Comparison of ENCODE assay signal across 16 cellular contexts in the genomic region with DNA sequence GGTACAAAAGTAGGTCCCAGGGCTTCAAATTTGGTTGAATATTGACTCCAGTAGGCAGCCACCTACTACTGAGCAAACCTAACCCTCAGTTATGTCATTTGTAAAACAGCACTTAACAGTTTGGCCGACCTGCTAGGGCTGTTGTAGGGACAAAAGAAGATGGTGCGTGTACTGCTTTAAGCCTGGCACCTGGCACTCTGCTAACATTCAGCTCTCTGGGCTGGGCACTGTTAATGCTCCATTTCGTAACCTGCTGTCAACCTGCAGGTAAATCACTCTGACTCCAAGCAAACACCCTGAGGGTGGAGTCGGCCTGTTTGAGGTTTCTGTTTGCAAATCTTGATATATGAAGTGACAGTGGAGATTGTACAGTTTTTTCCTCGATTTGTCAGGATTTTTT. TPM values are rescaled to one million over a fixed set of nuclear protein-coding genes. Genes with fewer than 3 reads are reported as not detected.
DNase-seq lines count a peak whose midpoint lies in the region; TF ChIP-seq lines count a peak whose summit lies in the region.
"Had no signal": no experiment of that assay in that cellular context is flagged by ENCODE, and none has a peak within 500 bp of the region (broad histone marks: within the 10 kb centered on the region; RNA-seq: fewer than 3 reads in every experiment).

No MANE protein-coding gene starts in this region.

- intact Hi-C loops in esophagus squamous epithelium (cut with DNase I), result no loop called here
- intact Hi-C loops in activated T-helper 1 cell treated with anti-CD3 and anti-CD28 coated beads, Interleukin-12 subunit alpha, Interleukin-12 subunit beta, Interleukin-2, Interleukin-4 antibody, amounts not matched to agents 30 ng/mL and 10 ng/mL and 1 ng/mL, durations not matched to agents 14 hours and 24 hours and 36 hours (cut with micrococcal nuclease), result loop anchor here (10.0 kb wide), 1 partner anchor 402 kb away; the partner anchor contains the start of genes MEPCE and ZCWPW1

- TF ChIP-seq CTCF in esophagus squamous epithelium (IDR thresholded peaks at IDR 0.05) (no peak), progenitor cell of endocrine pancreas (IDR thresholded peaks at IDR 0.05; ENCODE audit: unreplicated experiment) (no peak)

- H3K9me3 ChIP-seq in HUES6 (ENCODE audit: control insufficient read depth, insufficient read depth, low read depth, low read length) (no peaks in the 10 kb centered on the region), esophagus squamous epithelium (no peaks in the 10 kb centered on the region)
- H3K9me3 ChIP-seq: BLaER1 had no signal

- H3K27me3 ChIP-seq in HUES6 (ENCODE audit: control insufficient read depth, insufficient read depth, low read length) (no peaks in the 10 kb centered on the region), esophagus squamous epithelium (no peaks in the 10 kb centered on the region)
- H3K27me3 ChIP-seq: BLaER1 had no signal

- H3K27ac Mint-ChIP-seq in progenitor cell of endocrine pancreas, result peak overlapping the region; percentile 60
- no peak overlapping the region for H3K27ac Mint-ChIP-seq in activated CD4-positive, alpha-beta memory T cell treated with anti-CD3 and anti-CD28 coated beads, Interleukin-2, amount 10 ng/mL, durations not matched to agents 7 days and 5 days
- no peak overlapping the region for H3K27ac Mint-ChIP-seq in activated T-helper 1 cell treated with anti-CD3 and anti-CD28 coated beads, Interleukin-12 subunit alpha, Interleukin-12 subunit beta, Interleukin-2, Interleukin-4 antibody, amounts not matched to agents 30 ng/mL and 10 ng/mL and 1 ng/mL, durations not matched to agents 14 hours and 24 hours and 36 hours
- H3K27ac Mint-ChIP-seq: GM23338 had no signal

- POLR2A ChIA-PET in activated CD4-positive, alpha-beta memory T cell treated with anti-CD3 and anti-CD28 coated beads, Interleukin-2, amount 10 ng/mL, durations not matched to agents 7 days and 5 days (lab: Charles Lee), result interaction anchor here (1.2 kb wide), 1 partner anchor 65 kb away, joined by 3 read pairs; no protein-coding TSS in a partner anchor

- no peak for TF ChIP-seq POLR2A in esophagus squamous epithelium (IDR thresholded peaks at IDR 0.05)

- H3K27me3 Mint-ChIP-seq in progenitor cell of endocrine pancreas, result no peaks in the 10 kb centered on the region
- no peaks in the 10 kb centered on the region for H3K27me3 Mint-ChIP-seq in activated CD4-positive, alpha-beta memory T cell treated with anti-CD3 and anti-CD28 coated beads, Interleukin-2, amount 10 ng/mL, durations not matched to agents 7 days and 5 days
- no peaks in the 10 kb centered on the region for H3K27me3 Mint-ChIP-seq in activated T-helper 1 cell treated with anti-CD3 and anti-CD28 coated beads, Interleukin-12 subunit alpha, Interleukin-12 subunit beta, Interleukin-2, Interleukin-4 antibody, amounts not matched to agents 30 ng/mL and 10 ng/mL and 1 ng/mL, durations not matched to agents 14 hours and 24 hours and 36 hours (ENCODE audit: insufficient read depth)

- peaks cover 27% of the 10 kb centered on the region for H3K4me1 Mint-ChIP-seq in progenitor cell of endocrine pancreas (ENCODE audit: low read depth)
- peaks cover 40% of the 10 kb centered on the region for H3K4me1 Mint-ChIP-seq in activated CD4-positive, alpha-beta memory T cell treated with anti-CD3 and anti-CD28 coated beads, Interleukin-2, amount 10 ng/mL, durations not matched to agents 7 days and 5 days
- peaks cover 60% of the 10 kb centered on the region for H3K4me1 Mint-ChIP-seq in activated T-helper 1 cell treated with anti-CD3 and anti-CD28 coated beads, Interleukin-12 subunit alpha, Interleukin-12 subunit beta, Interleukin-2, Interleukin-4 antibody, amounts not matched to agents 30 ng/mL and 10 ng/mL and 1 ng/mL, durations not matched to agents 14 hours and 24 hours and 36 hours (ENCODE audit: low read depth)

- no peaks in the 10 kb centered on the region for H3K9me3 Mint-ChIP-seq in progenitor cell of endocrine pancreas (ENCODE audit: low read depth)
- H3K9me3 Mint-ChIP-seq in activated CD4-positive, alpha-beta memory T cell treated with anti-CD3 and anti-CD28 coated beads, Interleukin-2, amount 10 ng/mL, durations not matched to agents 7 days and 5 days, result no peaks in the 10 kb centered on the region
- H3K9me3 Mint-ChIP-seq in activated T-helper 1 cell treated with anti-CD3 and anti-CD28 coated beads, Interleukin-12 subunit alpha, Interleukin-12 subunit beta, Interleukin-2, Interleukin-4 antibody, amounts not matched to agents 30 ng/mL and 10 ng/mL and 1 ng/mL, durations not matched to agents 14 hours and 24 hours and 36 hours, result no peaks in the 10 kb centered on the region
- H3K9me3 Mint-ChIP-seq: GM23338 had no signal

- no peak overlapping the region for H3K4me3 Mint-ChIP-seq in progenitor cell of endocrine pancreas (ENCODE audit: low read depth)
- no peak overlapping the region for H3K4me3 Mint-ChIP-seq in activated CD4-positive, alpha-beta memory T cell treated with anti-CD3 and anti-CD28 coated beads, Interleukin-2, amount 10 ng/mL, durations not matched to agents 7 days and 5 days
- no peak overlapping the region for H3K4me3 Mint-ChIP-seq in activated T-helper 1 cell treated with anti-CD3 and anti-CD28 coated beads, Interleukin-12 subunit alpha, Interleukin-12 subunit beta, Interleukin-2, Interleukin-4 antibody, amounts not matched to agents 30 ng/mL and 10 ng/mL and 1 ng/mL, durations not matched to agents 14 hours and 24 hours and 36 hours
- H3K4me3 Mint-ChIP-seq: GM23338 had no signal

- H3K4me1 ChIP-seq in HUES6 (ENCODE audit: control insufficient read depth, insufficient read depth, low read length) (no peaks in the 10 kb centered on the region), esophagus squamous epithelium (peaks cover 19 to 88% (median 39%) of the 10 kb centered on the region in 3 donors)

- H3K36me3 ChIP-seq in HUES6 (ENCODE audit: control insufficient read depth, insufficient read depth, low read length) (peaks cover 57% of the 10 kb centered on the region), esophagus squamous epithelium (peaks cover 13 to 78% (median 33%) of the 10 kb centered on the region in 3 donors)

- peaks cover 30% of the 10 kb centered on the region for H3K36me3 Mint-ChIP-seq in progenitor cell of endocrine pancreas (ENCODE audit: insufficient read depth)
- peaks cover 56% of the 10 kb centered on the region for H3K36me3 Mint-ChIP-seq in activated CD4-positive, alpha-beta memory T cell treated with anti-CD3 and anti-CD28 coated beads, Interleukin-2, amount 10 ng/mL, durations not matched to agents 7 days and 5 days (ENCODE audit: low read depth)
- peaks cover 43% of the 10 kb centered on the region for H3K36me3 Mint-ChIP-seq in activated T-helper 1 cell treated with anti-CD3 and anti-CD28 coated beads, Interleukin-12 subunit alpha, Interleukin-12 subunit beta, Interleukin-2, Interleukin-4 antibody, amounts not matched to agents 30 ng/mL and 10 ng/mL and 1 ng/mL, durations not matched to agents 14 hours and 24 hours and 36 hours (ENCODE audit: low read depth)

- WGBS in esophagus squamous epithelium, 2 donors, result 44 to 48% methylated on average over 5 of the region's 5 CpGs

- peak overlapping the region; percentile 17 for H3K9ac ChIP-seq in HUES6 (ENCODE audit: low read length)
- H3K9ac ChIP-seq: BLaER1 had no signal

- H3K4me3 ChIP-seq in HUES6 (ENCODE audit: low read depth, low read length) (no peak overlapping the region), esophagus squamous epithelium (peak overlapping the region in 1 of 4 donors; percentile 0)
- H3K4me3 ChIP-seq: BLaER1, GM23338 had no signal

- H3K27ac ChIP-seq in HUES6 (ENCODE audit: low read depth, low read length) (no peak overlapping the region), esophagus squamous epithelium (peak overlapping the region; percentile 42 to 90 (median 81))
- H3K27ac ChIP-seq: BLaER1 had no signal

- DNase-seq in NCI-H774 (lab: John Stamatoyannopoulos, UW), result peak; percentile 78
- DNase-seq in esophagus squamous epithelium (lab: John Stamatoyannopoulos, UW), result no peak
- no peak for DNase-seq in progenitor cell of endocrine pancreas (ENCODE audit: low spot score, unreplicated experiment)
- no peak for DNase-seq in activated CD4-positive, alpha-beta memory T cell treated with anti-CD3 and anti-CD28 coated beads, Interleukin-2, amount 10 ng/mL, durations not matched to agents 7 days and 5 days
- no peak for DNase-seq in D341Med (ENCODE audit: low spot score)
- no peak for DNase-seq in central memory CD4-positive, alpha-beta T cell
- no peak for DNase-seq in activated T-helper 1 cell treated with anti-CD3 and anti-CD28 coated beads, Interleukin-12 subunit alpha, Interleukin-12 subunit beta, Interleukin-2, Interleukin-4 antibody, amounts not matched to agents 30 ng/mL and 10 ng/mL and 1 ng/mL, durations not matched to agents 14 hours and 24 hours and 36 hours (ENCODE audit: low spot score)
- DNase-seq: activated CD4-positive, CD25-positive, alpha-beta regulatory T cell; amniotic stem cell; dermis blood vessel endothelial cell; NCI-H2171; retina had no signal

- CTCF ChIA-PET in activated CD4-positive, alpha-beta memory T cell treated with anti-CD3 and anti-CD28 coated beads, Interleukin-2, amount 10 ng/mL, durations not matched to agents 7 days and 5 days (lab: Charles Lee), result interaction anchor here (1.0 to 1.9 kb wide), 2 partner anchors 31 to 32 kb away, joined by 5 read pairs; no protein-coding TSS in a partner anchor

RNA-seq across cellular contexts. Expression of gene ZKSCAN1, which starts 7.2 kb away (rescaled TPM):
- total RNA-seq in esophagus squamous epithelium, result 10 to 100 TPM; 18.3 to 38.3 (median 21.9) TPM
- total RNA-seq in progenitor cell of endocrine pancreas, result 196 and 209 TPM in 2 replicates
- 10 to 100 TPM; 63.1 to 65.5 TPM for total RNA-seq in activated CD4-positive, alpha-beta memory T cell treated with anti-CD3 and anti-CD28 coated beads, Interleukin-2, amount 10 ng/mL, durations not matched to agents 7 days and 5 days
- total RNA-seq in activated T-helper 1 cell treated with anti-CD3 and anti-CD28 coated beads, Interleukin-12 subunit alpha, Interleukin-12 subunit beta, Interleukin-2, Interleukin-4 antibody, amounts not matched to agents 30 ng/mL and 10 ng/mL and 1 ng/mL, durations not matched to agents 14 hours and 24 hours and 36 hours, result 62.5 and 63.1 TPM in 2 replicates

RNA-seq across cellular contexts. Expression of gene ZSCAN21, which starts 27.0 kb away (rescaled TPM):
- 10 to 100 TPM in 1 of 4 donors, 1 to 10 TPM in 3; 3.7 to 12.0 (median 8.0) TPM for total RNA-seq in esophagus squamous epithelium
- 20.7 and 22.8 TPM in 2 replicates for total RNA-seq in progenitor cell of endocrine pancreas
- 1 to 10 TPM; 6.9 TPM for total RNA-seq in activated CD4-positive, alpha-beta memory T cell treated with anti-CD3 and anti-CD28 coated beads, Interleukin-2, amount 10 ng/mL, durations not matched to agents 7 days and 5 days
- 6.8 and 9.8 TPM in 2 replicates for total RNA-seq in activated T-helper 1 cell treated with anti-CD3 and anti-CD28 coated beads, Interleukin-12 subunit alpha, Interleukin-12 subunit beta, Interleukin-2, Interleukin-4 antibody, amounts not matched to agents 30 ng/mL and 10 ng/mL and 1 ng/mL, durations not matched to agents 14 hours and 24 hours and 36 hours

RNA-seq across cellular contexts. Expression of gene AZGP1, which starts 46.8 kb away (rescaled TPM):
- total RNA-seq in esophagus squamous epithelium (10 to 100 TPM in 1 of 4 donors, 1 to 10 TPM in 1, under 1 TPM in 2; 0.19 to 99.9 (median 1.3) TPM), progenitor cell of endocrine pancreas (not detected in 2 replicates)
- not detected for total RNA-seq in activated CD4-positive, alpha-beta memory T cell treated with anti-CD3 and anti-CD28 coated beads, Interleukin-2, amount 10 ng/mL, durations not matched to agents 7 days and 5 days
- not detected in 2 replicates for total RNA-seq in activated T-helper 1 cell treated with anti-CD3 and anti-CD28 coated beads, Interleukin-12 subunit alpha, Interleukin-12 subunit beta, Interleukin-2, Interleukin-4 antibody, amounts not matched to agents 30 ng/mL and 10 ng/mL and 1 ng/mL, durations not matched to agents 14 hours and 24 hours and 36 hours
- total RNA-seq: dermis blood vessel endothelial cell, fibroblast of villous mesenchyme had no signal

RNA-seq across cellular contexts. Expression of gene ZNF3, which starts 58.9 kb away (rescaled TPM):
- total RNA-seq in esophagus squamous epithelium (10 to 100 TPM; 10.5 to 22.3 (median 12.2) TPM), progenitor cell of endocrine pancreas (91.8 and 95.1 TPM in 2 replicates)
- 10 to 100 TPM; 21.1 to 22.1 TPM for total RNA-seq in activated CD4-positive, alpha-beta memory T cell treated with anti-CD3 and anti-CD28 coated beads, Interleukin-2, amount 10 ng/mL, durations not matched to agents 7 days and 5 days
- 24.6 and 26.1 TPM in 2 replicates for total RNA-seq in activated T-helper 1 cell treated with anti-CD3 and anti-CD28 coated beads, Interleukin-12 subunit alpha, Interleukin-12 subunit beta, Interleukin-2, Interleukin-4 antibody, amounts not matched to agents 30 ng/mL and 10 ng/mL and 1 ng/mL, durations not matched to agents 14 hours and 24 hours and 36 hours
